Comparison of ENCODE assay signal across 8 cellular contexts in the genomic region with DNA sequence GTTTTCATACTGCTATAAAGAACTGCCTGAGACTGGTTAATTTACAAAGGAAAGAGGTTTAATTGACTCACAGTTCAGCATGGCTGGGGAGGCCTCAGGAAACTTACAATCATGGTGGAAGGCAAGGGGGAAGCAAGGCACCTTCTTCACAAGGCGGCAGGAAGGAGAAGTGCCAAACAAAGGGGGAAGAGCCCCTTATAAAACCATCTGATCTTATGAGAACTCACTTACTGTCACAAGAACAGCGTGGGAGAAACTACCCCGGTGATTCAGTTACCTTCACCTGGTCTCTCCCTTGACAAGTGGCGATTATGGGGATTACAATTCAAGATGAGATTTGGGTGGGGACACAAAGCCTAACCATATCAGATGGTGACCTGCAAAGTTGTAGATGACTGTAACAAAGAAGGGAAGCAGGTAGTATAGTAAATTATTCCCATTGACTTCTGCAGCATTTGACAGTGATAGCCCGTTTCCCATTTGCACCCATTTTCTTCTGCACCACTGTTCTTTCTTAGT. TPM values are rescaled to one million over a fixed set of nuclear protein-coding genes. Genes with fewer than 3 reads are reported as not detected.
A peak's percentile ranks its signal among the peaks of the same experiment; 100 is the strongest.
DNase-seq lines count a peak whose midpoint lies in the region; ATAC-seq, FAIRE-seq and TF ChIP-seq lines count a peak whose summit lies in the region.
"Not testable (repeated sequence)": the region's sequence is repeated elsewhere in the genome, so short reads cannot be mapped to it uniquely, and the experiment has no call there.

No MANE protein-coding gene starts in this region.

- H3K4me3 Mint-ChIP-seq in CD4-positive, alpha-beta T cell; activated CD4-positive, alpha-beta T cell treated with anti-CD3 and anti-CD28 coated beads for 36 hours; activated T-helper 17 cell treated with anti-CD3 and anti-CD28 coated beads, Interleukin-2, amount 50 U/mL, for 72 hours; activated naive CD8-positive, alpha-beta T cell treated with anti-CD3 and anti-CD28 coated beads for 36 hours; endodermal cell; stimulated activated effector memory CD8-positive, alpha-beta T cell treated with anti-CD3 and anti-CD28 coated beads, Interleukin-12 subunit alpha, Interleukin-12 subunit beta, amount 100 ng/mL, for 72 hours: not testable (repeated sequence)

- H3K9me3 ChIP-seq in CD4-positive, alpha-beta T cell (ENCODE audit: control insufficient read depth, low read length); K562 (replicated peaks; ENCODE audit: control insufficient read depth, insufficient read depth, low read depth, low read length); endodermal cell (ENCODE audit: control insufficient read depth, low read length); HepG2 (ENCODE audit: low read length): not testable (repeated sequence)

- not testable (repeated sequence) for H2AFZ ChIP-seq in K562 (ENCODE audit: low read depth, low read length); HepG2 (ENCODE audit: low read length)

- not testable (repeated sequence) for FAIRE-seq in K562 (lab: Jason Lieb, UNC); HepG2 (lab: Jason Lieb, UNC)

- not testable (repeated sequence) for H3K9me1 ChIP-seq in K562 (ENCODE audit: control insufficient read depth, insufficient read depth, low read length)

- not testable (repeated sequence) for H3K27ac ChIP-seq in CD4-positive, alpha-beta T cell (ENCODE audit: low read depth, low read length); K562 (ENCODE audit: extremely low read depth, low read depth, low read length); endodermal cell (ENCODE audit: low read depth, low read length)
- H3K27ac ChIP-seq in HepG2 (ENCODE audit: extremely low read length, insufficient read depth, low read length) = peak overlapping the region; percentile 79

- not testable (repeated sequence) for H3K27me3 ChIP-seq in CD4-positive, alpha-beta T cell (ENCODE audit: control insufficient read depth, insufficient read depth, low read length); K562 (ENCODE audit: control insufficient read depth in 2 of 2, insufficient read depth in 2 of 2, low read length in 2 of 2); endodermal cell (ENCODE audit: control insufficient read depth, insufficient read depth, low read length, poor library complexity, severe bottlenecking); HepG2 (ENCODE audit: control insufficient read depth in 1 of 2, insufficient read depth in 2 of 2, low read length in 2 of 2)

- in situ Hi-C loops in K562 (cut with MboI); HepG2 (cut with HindIII; ENCODE audit: extremely low pct_ligation_motif_present, low pct_unique_long_range_greater_than_20kb): not testable (repeated sequence)

- H3K4me1 ChIP-seq in K562 (replicated peaks in 1 of 2; ENCODE audit: control insufficient read depth in 2 of 2, insufficient read depth in 2 of 2, low read length in 2 of 2); endodermal cell (ENCODE audit: control insufficient read depth, insufficient read depth, low read length): not testable (repeated sequence)
- H3K4me1 ChIP-seq in HepG2 (ENCODE audit: insufficient read depth, low read length) = peaks cover 77% of the 10 kb centered on the region

- not testable (repeated sequence) for H3K27me3 Mint-ChIP-seq in CD4-positive, alpha-beta T cell; activated CD4-positive, alpha-beta T cell treated with anti-CD3 and anti-CD28 coated beads for 36 hours; activated T-helper 17 cell treated with anti-CD3 and anti-CD28 coated beads, Interleukin-2, amount 50 U/mL, for 72 hours; activated naive CD8-positive, alpha-beta T cell treated with anti-CD3 and anti-CD28 coated beads for 36 hours; endodermal cell (ENCODE audit: insufficient read depth)

- ATAC-seq in CD4-positive, alpha-beta T cell (ENCODE audit: poor library complexity); activated CD4-positive, alpha-beta T cell treated with anti-CD3 and anti-CD28 coated beads for 36 hours; activated T-helper 17 cell treated with anti-CD3 and anti-CD28 coated beads, Interleukin-2, amount 50 U/mL, for 72 hours (replicated peaks); K562; HepG2; stimulated activated effector memory CD8-positive, alpha-beta T cell treated with anti-CD3 and anti-CD28 coated beads, Interleukin-12 subunit alpha, Interleukin-12 subunit beta, amount 100 ng/mL, for 72 hours: not testable (repeated sequence)

- CTCF ChIA-PET in CD4-positive, alpha-beta T cell (lab: Charles Lee) = interaction anchor here (0.7 kb wide), 1 partner anchor 1361 kb away, joined by 3 read pairs; no protein-coding TSS in a partner anchor
- CTCF ChIA-PET in activated CD4-positive, alpha-beta T cell treated with anti-CD3 and anti-CD28 coated beads for 36 hours (lab: Charles Lee); K562 (lab: Yijun Ruan, JAX; ENCODE audit: low intra/inter-chr PET ratio); HepG2 (lab: Yijun Ruan, JAX; ENCODE audit: low intra/inter-chr PET ratio, low total read pairs): not testable (repeated sequence)

- H3K36me3 Mint-ChIP-seq in CD4-positive, alpha-beta T cell (ENCODE audit: low read depth) = peaks cover 90% of the 10 kb centered on the region
- H3K36me3 Mint-ChIP-seq in activated CD4-positive, alpha-beta T cell treated with anti-CD3 and anti-CD28 coated beads for 36 hours (ENCODE audit: low read depth) = peaks cover 56% of the 10 kb centered on the region
- H3K36me3 Mint-ChIP-seq in activated T-helper 17 cell treated with anti-CD3 and anti-CD28 coated beads, Interleukin-2, amount 50 U/mL, for 72 hours (ENCODE audit: low read depth) = peaks cover 100% of the 10 kb centered on the region
- H3K36me3 Mint-ChIP-seq in activated naive CD8-positive, alpha-beta T cell treated with anti-CD3 and anti-CD28 coated beads for 36 hours = peaks cover 46% of the 10 kb centered on the region
- H3K36me3 Mint-ChIP-seq in endodermal cell (ENCODE audit: low read depth) = peaks cover 56% of the 10 kb centered on the region
- peaks cover 90% of the 10 kb centered on the region for H3K36me3 Mint-ChIP-seq in stimulated activated effector memory CD8-positive, alpha-beta T cell treated with anti-CD3 and anti-CD28 coated beads, Interleukin-12 subunit alpha, Interleukin-12 subunit beta, amount 100 ng/mL, for 72 hours

- TF ChIP-seq RAD21 in K562 (CRISPR knock-in tag; conservative IDR thresholded peaks at IDR 0.05 in 1 of 2, IDR thresholded peaks at IDR 0.05 in 1 of 2); HepG2 (CRISPR knock-in tag; IDR thresholded peaks at IDR 0.05): not testable (repeated sequence)

- TF ChIP-seq EP300 in K562 (IDR thresholded peaks at IDR 0.05; ENCODE audit: low read length); HepG2 (IDR thresholded peaks at IDR 0.05; ENCODE audit: low read depth in 2 of 2, low read length in 2 of 2); HepG2 (CRISPR knock-in tag; IDR thresholded peaks at IDR 0.05; ENCODE audit: borderline replicate concordance): not testable (repeated sequence)

- peak overlapping the region; percentile 4 for H3K27ac Mint-ChIP-seq in CD4-positive, alpha-beta T cell
- peak overlapping the region; percentile 29 for H3K27ac Mint-ChIP-seq in activated CD4-positive, alpha-beta T cell treated with anti-CD3 and anti-CD28 coated beads for 36 hours
- peak overlapping the region; percentile 67 for H3K27ac Mint-ChIP-seq in activated T-helper 17 cell treated with anti-CD3 and anti-CD28 coated beads, Interleukin-2, amount 50 U/mL, for 72 hours
- H3K27ac Mint-ChIP-seq in activated naive CD8-positive, alpha-beta T cell treated with anti-CD3 and anti-CD28 coated beads for 36 hours = peak overlapping the region; percentile 59
- not testable (repeated sequence) for H3K27ac Mint-ChIP-seq in endodermal cell
- H3K27ac Mint-ChIP-seq in stimulated activated effector memory CD8-positive, alpha-beta T cell treated with anti-CD3 and anti-CD28 coated beads, Interleukin-12 subunit alpha, Interleukin-12 subunit beta, amount 100 ng/mL, for 72 hours = peak overlapping the region; percentile 6

- H4K20me1 ChIP-seq in K562 (replicated peaks; ENCODE audit: control insufficient read depth, insufficient read depth, low read length); HepG2 (ENCODE audit: insufficient read depth, low read length): not testable (repeated sequence)

- BruUV-seq in K562 (replicated peaks; lab: Mats Ljungman, UMichigan); HepG2 (replicated peaks; lab: Mats Ljungman, UMichigan): not testable (repeated sequence)

- peaks cover 56% of the 10 kb centered on the region for H3K79me2 ChIP-seq in K562 (ENCODE audit: control insufficient read depth, insufficient read depth, low read length)
- peaks cover 28% of the 10 kb centered on the region for H3K79me2 ChIP-seq in HepG2 (ENCODE audit: insufficient read depth, low read length)

- POLR2A ChIA-PET in CD4-positive, alpha-beta T cell (lab: Charles Lee) = interaction anchor here (0.7 kb wide), 1 partner anchor 11 kb away, joined by 3 read pairs; no protein-coding TSS in a partner anchor
- POLR2A ChIA-PET in activated CD4-positive, alpha-beta T cell treated with anti-CD3 and anti-CD28 coated beads for 36 hours (lab: Charles Lee); HepG2 (lab: Yijun Ruan, JAX): not testable (repeated sequence)
- POLR2A ChIA-PET in K562 (lab: Yijun Ruan, JAX) = interaction anchor here (1.3 kb wide), 1 partner anchor 8 kb away, joined by 4 read pairs; no protein-coding TSS in a partner anchor

- intact Hi-C loops in CD4-positive, alpha-beta T cell (cut with DNase I, micrococcal nuclease) = loop anchor here (10.0 kb wide), 2 partner anchors 95 to 945 kb away; a partner anchor contains a TSS
- intact Hi-C loops in activated CD4-positive, alpha-beta T cell treated with anti-CD3 and anti-CD28 coated beads for 36 hours (cut with DNase I, micrococcal nuclease) = loop anchor here in 1 of 2 experiments (10.0 kb wide), 1 partner anchor 1425 kb away; a partner anchor contains a TSS
- intact Hi-C loops in K562 (cut with micrococcal nuclease) = loop anchor here (10.0 kb wide), 1 partner anchor 485 kb away; no protein-coding TSS in a partner anchor
- intact Hi-C loops in HepG2 (cut with micrococcal nuclease; ENCODE audit: unreplicated experiment) = not testable (repeated sequence)

- WGBS in K562 (ENCODE audit: insufficient coverage, low coverage, missing lambda C conversion rate) = 97% methylated on average over 5 of the region's 5 CpGs
- 92% methylated on average over 5 of the region's 5 CpGs for WGBS in endodermal cell (ENCODE audit: insufficient coverage in 1 of 2, insufficient read length in 1 of 2), 2 experiments
- 97% methylated on average over 5 of the region's 5 CpGs for WGBS in HepG2 (ENCODE audit: low lambda C conversion rate)

- not testable (repeated sequence) for H3K4me2 ChIP-seq in K562 (ENCODE audit: insufficient read depth, low read length); HepG2 (ENCODE audit: low read depth, low read length)

- H3K4me1 Mint-ChIP-seq in CD4-positive, alpha-beta T cell (ENCODE audit: low read depth) = peaks cover 50% of the 10 kb centered on the region
- peaks cover 36% of the 10 kb centered on the region for H3K4me1 Mint-ChIP-seq in activated CD4-positive, alpha-beta T cell treated with anti-CD3 and anti-CD28 coated beads for 36 hours
- peaks cover 39% of the 10 kb centered on the region for H3K4me1 Mint-ChIP-seq in activated T-helper 17 cell treated with anti-CD3 and anti-CD28 coated beads, Interleukin-2, amount 50 U/mL, for 72 hours
- H3K4me1 Mint-ChIP-seq in activated naive CD8-positive, alpha-beta T cell treated with anti-CD3 and anti-CD28 coated beads for 36 hours = peaks cover 34% of the 10 kb centered on the region
- H3K4me1 Mint-ChIP-seq in endodermal cell = not testable (repeated sequence)
- H3K4me1 Mint-ChIP-seq in stimulated activated effector memory CD8-positive, alpha-beta T cell treated with anti-CD3 and anti-CD28 coated beads, Interleukin-12 subunit alpha, Interleukin-12 subunit beta, amount 100 ng/mL, for 72 hours = peaks cover 33% of the 10 kb centered on the region

- not testable (repeated sequence) for TF ChIP-seq POLR2A in K562 (conservative IDR thresholded peaks at IDR 0.05); HepG2 (IDR thresholded peaks at IDR 0.05; ENCODE audit: insufficient read depth in 1 of 2, low read depth in 2 of 2, low read length in 2 of 2)

- not testable (repeated sequence) for H3K9ac ChIP-seq in K562 (ENCODE audit: insufficient read depth in 1 of 2, low read depth in 2 of 2, low read length in 2 of 2); endodermal cell (ENCODE audit: extremely low read depth, low read length, poor library complexity, severe bottlenecking); HepG2 (ENCODE audit: insufficient read depth, low read depth, low read length)

- H3K4me3 ChIP-seq in K562; endodermal cell (ENCODE audit: low read length); HepG2 (replicated peaks in 1 of 3; ENCODE audit: insufficient read depth in 1 of 3, low read depth in 2 of 3, low read length in 3 of 3): not testable (repeated sequence)

- H3K36me3 ChIP-seq in K562 (ENCODE audit: control insufficient read depth, insufficient read depth, low read length) (peaks cover 91% of the 10 kb centered on the region), endodermal cell (ENCODE audit: control insufficient read depth, insufficient read depth, low read length) (peaks cover 72% of the 10 kb centered on the region), HepG2 (replicated peaks in 1 of 2; ENCODE audit: control insufficient read depth in 1 of 2, insufficient read depth in 2 of 2, low read length in 2 of 2) (peaks cover 8 to 51% of the 10 kb centered on the region in 2 experiments)

- not testable (repeated sequence) for DNase-seq in CD4-positive, alpha-beta T cell; activated CD4-positive, alpha-beta T cell treated with anti-CD3 and anti-CD28 coated beads for 36 hours; activated naive CD8-positive, alpha-beta T cell treated with anti-CD3 and anti-CD28 coated beads for 36 hours; K562 (ENCODE audit: extremely low read depth in 1 of 4, low spot score in 3 of 4); endodermal cell; HepG2 (ENCODE audit: low spot score); stimulated activated effector memory CD8-positive, alpha-beta T cell treated with anti-CD3 and anti-CD28 coated beads, Interleukin-12 subunit alpha, Interleukin-12 subunit beta, amount 100 ng/mL, for 72 hours (ENCODE audit: low spot score in 2 of 2)

- not testable (repeated sequence) for H3K9me3 Mint-ChIP-seq in CD4-positive, alpha-beta T cell; activated CD4-positive, alpha-beta T cell treated with anti-CD3 and anti-CD28 coated beads for 36 hours (ENCODE audit: low read depth); activated T-helper 17 cell treated with anti-CD3 and anti-CD28 coated beads, Interleukin-2, amount 50 U/mL, for 72 hours; activated naive CD8-positive, alpha-beta T cell treated with anti-CD3 and anti-CD28 coated beads for 36 hours; endodermal cell; stimulated activated effector memory CD8-positive, alpha-beta T cell treated with anti-CD3 and anti-CD28 coated beads, Interleukin-12 subunit alpha, Interleukin-12 subunit beta, amount 100 ng/mL, for 72 hours

- not testable (repeated sequence) for TF ChIP-seq CTCF in CD4-positive, alpha-beta T cell (IDR thresholded peaks at IDR 0.05); K562 (IDR thresholded peaks at IDR 0.05 in 2 of 3, conservative IDR thresholded peaks at IDR 0.05 in 1 of 3; ENCODE audit: insufficient read depth in 2 of 3, low read depth in 1 of 3, low read length in 3 of 3); HepG2 (CRISPR knock-in tag; IDR thresholded peaks at IDR 0.05)
- peak; percentile 35 for TF ChIP-seq CTCF in endodermal cell (conservative IDR thresholded peaks at IDR 0.05)

RNA-seq across cellular contexts. Expression of a gene that starts 6.4 kb away (rescaled TPM):
- 10 to 100 TPM; 10.0 to 12.2 TPM for total RNA-seq in CD4-positive, alpha-beta T cell
- total RNA-seq in activated CD4-positive, alpha-beta T cell treated with anti-CD3 and anti-CD28 coated beads for 36 hours = 10 to 100 TPM; 56.5 to 69.5 TPM
- 10 to 100 TPM; 55.6 to 76.4 TPM for total RNA-seq in activated T-helper 17 cell treated with anti-CD3 and anti-CD28 coated beads, Interleukin-2, amount 50 U/mL, for 72 hours
- 10 to 100 TPM; 60.0 to 63.7 TPM for total RNA-seq in activated naive CD8-positive, alpha-beta T cell treated with anti-CD3 and anti-CD28 coated beads for 36 hours
- total RNA-seq in K562 (2011; cell fraction: chromatin; rRNA removed; ENCODE audit: low replicate concordance) = 11.0 and 11.3 TPM in 2 replicates
- 18.5 and 22.6 TPM in 2 replicates for total RNA-seq in K562 (2011; cell fraction: nucleolus; rRNA removed)
- total RNA-seq in K562 (2011; cell fraction: nucleoplasm; rRNA removed) = 18.0 and 19.1 TPM in 2 replicates
- total RNA-seq in K562 (2014; rRNA removed) (92.1 and 131 TPM in 2 replicates), K562 (2014; rRNA removed; fragmentation: Illumina TruSeq; extraction: Trizol) (134 and 151 TPM in 2 replicates), K562 (2015; rRNA removed; fragmentation: Illumina TruSeq; extraction: Trizol) (155 and 158 TPM in 2 replicates), K562 (2021) (102 and 112 TPM in 2 replicates), endodermal cell (10 to 100 TPM; 33.9 to 37.4 TPM), HepG2 (2016; rRNA removed; fragmentation: Illumina TruSeq; extraction: Trizol) (104 and 158 TPM in 2 replicates)
- polyA plus RNA-seq in K562 (2011; rRNA removed) (50.3 and 77.7 TPM in 2 replicates), K562 (2014; fragmentation: Illumina TruSeq; extraction: Trizol) (91.5 and 119 TPM in 2 replicates), K562 (2014; fragmentation: Nextera tagmentation; extraction: Ambion mirVana) (100 to 1,000 TPM; 171 to 187 TPM), K562 (2014; rRNA removed) (172 and 190 TPM in 2 replicates), HepG2 (2011; rRNA removed) (29.1 and 32.4 TPM in 2 replicates)
- polyA plus RNA-seq in K562 (2011; cell fraction: cytosol; rRNA removed) = 36.7 and 39.3 TPM in 2 replicates
- polyA plus RNA-seq in K562 (2011; cell fraction: nucleus; rRNA removed) = 17.7 and 23.9 TPM in 2 replicates
- 96.2 and 170 TPM in 2 replicates for polyA plus RNA-seq in K562 (2012)
- 12.1 and 12.6 TPM in 2 replicates for polyA minus RNA-seq in K562 (2011; rRNA and poly(A)+ RNA removed)
- polyA minus RNA-seq in K562 (2011; cell fraction: cytosol; rRNA and poly(A)+ RNA removed) = 16.4 and 25.5 TPM in 2 replicates
- 15.6 and 20.1 TPM in 2 replicates for polyA minus RNA-seq in K562 (2011; cell fraction: nucleus; rRNA and poly(A)+ RNA removed)
- 35.8 TPM for polyA plus RNA-seq in endodermal cell (2013, experiment 1 of 2)
- 35.8 TPM for polyA plus RNA-seq in endodermal cell (2013, experiment 2 of 2)
- total RNA-seq in HepG2 (2016; cell fraction: cytosol; rRNA removed; fragmentation: Illumina TruSeq; extraction: Trizol; ENCODE audit: low read depth) = 65.3 and 66.5 TPM in 2 replicates
- total RNA-seq in HepG2 (2016; cell fraction: insoluble cytoplasmic fraction; rRNA removed; fragmentation: Illumina TruSeq; extraction: Trizol) = 117 and 175 TPM in 2 replicates
- total RNA-seq in HepG2 (2016; cell fraction: membrane; rRNA removed; fragmentation: Illumina TruSeq; extraction: Trizol) = 73.2 and 76.4 TPM in 2 replicates
- total RNA-seq in HepG2 (2016; cell fraction: nucleus; rRNA removed; fragmentation: Illumina TruSeq; extraction: Trizol) = 44.6 and 50.4 TPM in 2 replicates
- 37.1 and 37.6 TPM in 2 replicates for polyA plus RNA-seq in HepG2 (2011; cell fraction: cytosol; rRNA removed)
- 12.7 and 13.3 TPM in 2 replicates for polyA plus RNA-seq in HepG2 (2011; cell fraction: nucleus; rRNA removed)
- polyA plus RNA-seq in HepG2 (2012) = 49.6 and 68.8 TPM in 2 replicates
- polyA plus RNA-seq in HepG2 (2016; cell fraction: cytosol; fragmentation: Illumina TruSeq; extraction: Trizol; ENCODE audit: low read depth) = 84.3 and 106 TPM in 2 replicates
- 196 and 215 TPM in 2 replicates for polyA plus RNA-seq in HepG2 (2016; cell fraction: insoluble cytoplasmic fraction; fragmentation: Illumina TruSeq; extraction: Trizol; ENCODE audit: low read depth)
- 84.2 and 92.6 TPM in 2 replicates for polyA plus RNA-seq in HepG2 (2016; cell fraction: membrane; fragmentation: Illumina TruSeq; extraction: Trizol; ENCODE audit: low read depth)
- polyA plus RNA-seq in HepG2 (2016; cell fraction: nucleus; fragmentation: Illumina TruSeq; extraction: Trizol; ENCODE audit: insufficient read depth, low read depth) = 92.2 and 92.5 TPM in 2 replicates
- polyA minus RNA-seq in HepG2 (2011; rRNA and poly(A)+ RNA removed; ENCODE audit: low replicate concordance) = 12.7 and 15.1 TPM in 2 replicates
- polyA minus RNA-seq in HepG2 (2011; cell fraction: cytosol; rRNA and poly(A)+ RNA removed) = 16.5 and 16.7 TPM in 2 replicates
- 12.4 and 16.9 TPM in 2 replicates for polyA minus RNA-seq in HepG2 (2011; cell fraction: nucleus; rRNA and poly(A)+ RNA removed)
